Comparison of ENCODE assay signal across 11 cellular contexts in the genomic region with DNA sequence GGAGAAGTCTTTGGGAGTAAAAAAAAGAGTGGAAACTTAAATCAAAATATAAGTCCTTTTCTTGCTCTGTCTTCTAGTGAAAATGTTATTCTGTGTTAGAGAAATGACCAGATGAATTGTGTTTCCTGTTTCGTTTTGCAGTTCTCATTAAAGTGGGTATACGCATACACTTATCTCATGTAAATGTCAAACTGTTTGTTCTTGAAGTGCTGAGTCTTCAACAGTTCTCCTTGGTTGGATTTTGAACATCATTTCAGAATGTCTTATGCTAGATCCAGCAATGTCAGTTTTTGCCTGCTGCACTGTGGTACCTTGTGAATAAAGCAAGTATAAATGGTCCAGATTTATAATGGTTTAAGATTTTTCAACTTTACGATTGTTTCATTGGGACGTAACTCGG.
DNase-seq lines count a peak whose midpoint lies in the region; ATAC-seq, FAIRE-seq and TF ChIP-seq lines count a peak whose summit lies in the region.
"Had no signal": no experiment of that assay in that cellular context is flagged by ENCODE, and none has a peak within 500 bp of the region (broad histone marks: within the 10 kb centered on the region; RNA-seq: fewer than 3 reads in every experiment).

No MANE protein-coding gene starts in this region.

- BruUV-seq in GM12878 (replicated peaks; lab: Mats Ljungman, UMichigan) = no TSS peak

- WGBS in GM12878 (ENCODE audit: insufficient coverage, insufficient replicate concordance, low lambda C conversion rate, missing lambda C conversion rate) = 59% methylated on average over 5 of the region's 5 CpGs

- no peak for TF ChIP-seq POLR2A in GM12878 (IDR thresholded peaks at IDR 0.05; ENCODE audit: low read depth, low read length)

- H3K79me2 ChIP-seq in GM12878 (ENCODE audit: control insufficient read depth, insufficient read depth, low read length) = peaks cover 64% of the 10 kb centered on the region

- RAD21 ChIA-PET in GM12878 (lab: Charles Lee; ENCODE audit: unreplicated experiment) = interaction anchor here (0.8 to 8.9 kb wide), 8 partner anchors 14 to 187 kb away, joined by 3 to 124 read pairs (median 5); no protein-coding TSS in a partner anchor

- peaks cover 19% of the 10 kb centered on the region for H3K4me1 ChIP-seq in CD4-positive, CD25-positive, alpha-beta regulatory T cell (ENCODE audit: control insufficient read depth, insufficient read depth, low read length, poor library complexity, severe bottlenecking)
- H3K4me1 ChIP-seq in GM12878 (ENCODE audit: control insufficient read depth, insufficient read depth, low read length) = peaks cover 64% of the 10 kb centered on the region
- no peaks in the 10 kb centered on the region for H3K4me1 ChIP-seq in CD8-positive, alpha-beta T cell (ENCODE audit: insufficient read depth, low read length)

- no peak for TF ChIP-seq EP300 in GM12878 (IDR thresholded peaks at IDR 0.05; ENCODE audit: borderline replicate concordance in 1 of 2, control insufficient read depth in 1 of 2, low read depth in 2 of 2, low read length in 2 of 2)

- no peak for TF ChIP-seq CTCF in GM12878 (IDR thresholded peaks at IDR 0.05 in 2 of 3, conservative IDR thresholded peaks at IDR 0.05 in 1 of 3; ENCODE audit: control insufficient read depth in 2 of 3, extremely low read depth in 1 of 3, insufficient read depth in 1 of 3, low read depth in 3 of 3, low read length in 3 of 3)
- no peak for TF ChIP-seq CTCF in CD8-positive, alpha-beta T cell (IDR thresholded peaks at IDR 0.05)

- H4K20me1 ChIP-seq in GM12878 (ENCODE audit: control insufficient read depth, insufficient read depth) = no peaks in the 10 kb centered on the region

- no peaks in the 10 kb centered on the region for H3K27me3 Mint-ChIP-seq in CD4-positive, CD25-positive, alpha-beta regulatory T cell
- no peaks in the 10 kb centered on the region for H3K27me3 Mint-ChIP-seq in CD8-positive, alpha-beta T cell (ENCODE audit: low read depth)

- peak; percentile 52 to 53 for ATAC-seq in CD4-positive, CD25-positive, alpha-beta regulatory T cell (ENCODE audit: low read depth in 2 of 2)
- ATAC-seq in GM19351 (IDR thresholded peaks at IDR 0.05; ENCODE audit: unreplicated experiment) (peak; percentile 53), HG03135 (IDR thresholded peaks at IDR 0.05; ENCODE audit: unreplicated experiment) (peak; percentile 42), GM12878 (peak; percentile 57)
- ATAC-seq in CD8-positive, alpha-beta T cell = no peak

- no peak overlapping the region for H2AFZ ChIP-seq in GM12878 (ENCODE audit: control insufficient read depth, low read depth, low read length)

- CTCF ChIA-PET in GM12878 (lab: Yijun Ruan, JAX) = interaction anchor here (1.1 to 2.6 kb wide), 2 partner anchors 10 to 14 kb away, joined by 4 to 9 read pairs; no protein-coding TSS in a partner anchor
- CTCF ChIA-PET in CD8-positive, alpha-beta T cell (lab: Charles Lee) = interaction anchor here (0.8 kb wide), 1 partner anchor 20 kb away, joined by 3 read pairs; no protein-coding TSS in a partner anchor

- no peaks in the 10 kb centered on the region for H3K27me3 ChIP-seq in CD4-positive, CD25-positive, alpha-beta regulatory T cell (ENCODE audit: control insufficient read depth, insufficient read depth, low read length)
- no peaks in the 10 kb centered on the region for H3K27me3 ChIP-seq in GM12878 (replicated peaks in 1 of 2; ENCODE audit: control insufficient read depth in 2 of 2, insufficient read depth in 2 of 2, low read length in 1 of 2)
- H3K27me3 ChIP-seq in CD8-positive, alpha-beta T cell (ENCODE audit: insufficient read depth, low read length) = no peaks in the 10 kb centered on the region
- H3K27me3 ChIP-seq: BLaER1 treated with 17β-estradiol and CSF1 and Interleukin-3, amounts not matched to agents 10 nM and 100 nM had no signal

- H3K4me3 Mint-ChIP-seq in CD4-positive, CD25-positive, alpha-beta regulatory T cell = peak overlapping the region; percentile 50 to 85 (median 60)
- no peak overlapping the region for H3K4me3 Mint-ChIP-seq in CD8-positive, alpha-beta T cell
- H3K4me3 Mint-ChIP-seq: activated B cell treated with CpG ODN at 0.5 μM for 24 hours had no signal

- POLR2A ChIA-PET in GM12878 (lab: Charles Lee) = interaction anchor here (0.6 to 2.2 kb wide), 7 partner anchors 9 to 402 kb away, joined by 3 to 8 read pairs (median 5); no protein-coding TSS in a partner anchor
- POLR2A ChIA-PET in CD8-positive, alpha-beta T cell (lab: Charles Lee) = interaction anchor here (0.7 kb wide), 1 partner anchor 226 kb away, joined by 4 read pairs; no protein-coding TSS in a partner anchor

- H3K36me3 Mint-ChIP-seq in CD4-positive, CD25-positive, alpha-beta regulatory T cell = peaks cover 9% of the 10 kb centered on the region
- no peaks in the 10 kb centered on the region for H3K36me3 Mint-ChIP-seq in CD8-positive, alpha-beta T cell

- peak overlapping the region; percentile 51 for H3K27ac ChIP-seq in CD4-positive, CD25-positive, alpha-beta regulatory T cell (ENCODE audit: insufficient read depth, low read length, poor library complexity, severe bottlenecking)
- peak overlapping the region; percentile 48 for H3K27ac ChIP-seq in GM12878 (ENCODE audit: control insufficient read depth, insufficient read depth)
- H3K27ac ChIP-seq in CD8-positive, alpha-beta T cell (ENCODE audit: low read depth, low read length) = no peak overlapping the region
- H3K27ac ChIP-seq: thoracic aorta had no signal

- no peak overlapping the region for H3K9ac ChIP-seq in GM12878 (ENCODE audit: control insufficient read depth, insufficient read depth, low read length)

- no peaks in the 10 kb centered on the region for H3K9me3 Mint-ChIP-seq in CD4-positive, CD25-positive, alpha-beta regulatory T cell
- H3K9me3 Mint-ChIP-seq in CD8-positive, alpha-beta T cell = no peaks in the 10 kb centered on the region
- H3K9me3 Mint-ChIP-seq: activated B cell treated with CpG ODN at 0.5 μM for 24 hours had no signal

- H3K36me3 ChIP-seq in CD4-positive, CD25-positive, alpha-beta regulatory T cell (ENCODE audit: control insufficient read depth, insufficient read depth, low read length) = no peaks in the 10 kb centered on the region
- peaks cover 4 to 10% of the 10 kb centered on the region in 2 experiments; a peak in 1 of 4 replicates for H3K36me3 ChIP-seq in GM12878 (ENCODE audit: control insufficient read depth in 2 of 2, insufficient read depth in 2 of 2, low read length in 1 of 2)
- H3K36me3 ChIP-seq in CD8-positive, alpha-beta T cell (ENCODE audit: insufficient read depth, low read length) = no peaks in the 10 kb centered on the region
- H3K36me3 ChIP-seq: thoracic aorta had no signal

- intact Hi-C loops in GM12878 (cut with micrococcal nuclease; ENCODE audit: unreplicated experiment) = no loop called here
- intact Hi-C loops in CD8-positive, alpha-beta T cell (cut with DNase I, micrococcal nuclease) = no loop called here

- peak overlapping the region; percentile 79; the same call in 1 of the 2 replicates for H3K4me2 ChIP-seq in GM12878 (ENCODE audit: control insufficient read depth, insufficient read depth)

- H3K27ac Mint-ChIP-seq in CD4-positive, CD25-positive, alpha-beta regulatory T cell = peak overlapping the region; percentile 44 to 90 (median 52)
- no peak overlapping the region for H3K27ac Mint-ChIP-seq in CD8-positive, alpha-beta T cell
- H3K27ac Mint-ChIP-seq: activated B cell treated with CpG ODN at 0.5 μM for 24 hours had no signal

- SMC1A ChIA-PET in GM12878 (lab: Charles Lee; ENCODE audit: uncharacterized antibody, unreplicated experiment) = interaction anchor here (1.0 to 23.1 kb wide), 9 partner anchors 6 to 100 kb away, joined by 3 to 441 read pairs (median 7); no protein-coding TSS in a partner anchor

- no peaks in the 10 kb centered on the region for H3K9me3 ChIP-seq in CD4-positive, CD25-positive, alpha-beta regulatory T cell (ENCODE audit: control insufficient read depth in 2 of 2, low read length in 2 of 2)
- peaks cover 2% of the 10 kb centered on the region; the same call in 1 of the 3 replicates for H3K9me3 ChIP-seq in GM12878 (replicated peaks; ENCODE audit: control insufficient read depth, insufficient read depth, low read length)
- H3K9me3 ChIP-seq in CD8-positive, alpha-beta T cell (ENCODE audit: low read length) = no peaks in the 10 kb centered on the region
- H3K9me3 ChIP-seq: BLaER1 treated with 17β-estradiol and CSF1 and Interleukin-3, amounts not matched to agents 10 nM and 100 nM; thoracic aorta had no signal

- H3K4me3 ChIP-seq in CD4-positive, CD25-positive, alpha-beta regulatory T cell (ENCODE audit: low read depth, low read length) = peak overlapping the region; percentile 58
- H3K4me3 ChIP-seq in GM12878 = no peak overlapping the region
- H3K4me3 ChIP-seq in CD8-positive, alpha-beta T cell (ENCODE audit: low read depth, low read length) = no peak overlapping the region
- H3K4me3 ChIP-seq: BLaER1 treated with 17β-estradiol and CSF1 and Interleukin-3, amounts not matched to agents 10 nM and 100 nM; thoracic aorta had no signal

- peak; percentile 85 for FAIRE-seq in GM12878 (lab: Jason Lieb, UNC)

- H3K4me1 Mint-ChIP-seq in CD4-positive, CD25-positive, alpha-beta regulatory T cell = peaks cover 20 to 63% (median 43%) of the 10 kb centered on the region in 4 donors
- peaks cover 17% of the 10 kb centered on the region for H3K4me1 Mint-ChIP-seq in CD8-positive, alpha-beta T cell (ENCODE audit: low read depth)

- in situ Hi-C loops in GM12878 (cut with MboI) = no loop called here
- in situ Hi-C loops in KBM-7 (cut with MboI; ENCODE audit: low pct_unique_long_range_greater_than_20kb, low sequenced_read_pairs) = no loop called here

- no peak; the same call in 1 of the 2 replicates for TF ChIP-seq RAD21 in GM12878 (IDR thresholded peaks at IDR 0.05; ENCODE audit: insufficient read depth, low read depth, low read length)

- DNase-seq in CD4-positive, CD25-positive, alpha-beta regulatory T cell = peak in 1 of 3 donors; percentile 71
- DNase-seq in GM12878 (ENCODE audit: low read depth, low spot score) = peak; percentile 60
- no peak for DNase-seq in NCI-H345 (lab: John Stamatoyannopoulos, UW)
- no peak for DNase-seq in KBM-7
- no peak for DNase-seq in CD8-positive, alpha-beta T cell
- DNase-seq in activated naive CD4-positive, alpha-beta T cell treated with anti-CD3 and anti-CD28 coated beads, Interleukin-2, amount 50 U/mL, for 16 hours = no peak
- DNase-seq: activated B cell treated with CpG ODN at 0.5 μM for 24 hours had no signal

TF ChIP-seq in GM12878, 131 proteins besides CTCF, POLR2A, EP300 and RAD21 (continues in another document):
- TF ChIP-seq CREM (IDR thresholded peaks at IDR 0.05; ENCODE audit: low read depth) (0 out of 2 replicates have a peak, but pooled peaks have one; percentile 36), SPI1 (IDR thresholded peaks at IDR 0.05; ENCODE audit: borderline replicate concordance, insufficient read depth, low read depth, low read length) (peak; percentile 20; the same call in 1 of the 2 replicates), RBBP5 (conservative IDR thresholded peaks at IDR 0.05) (no peak), RUNX3 (IDR thresholded peaks at IDR 0.05; ENCODE audit: low read length) (peak; percentile 40; the same call in 1 of the 2 replicates)
